In genomic region chr2:112048887-112049286, GRCh38 we compare ENCODE assay signal across 8 cellular contexts. TPM values are rescaled to one million over a fixed set of nuclear protein-coding genes. Genes with fewer than 3 reads are reported as not detected.
DNase-seq lines count a peak whose midpoint lies in the region; ATAC-seq, FAIRE-seq and TF ChIP-seq lines count a peak whose summit lies in the region.

No MANE protein-coding gene starts in this region.

- H3K27ac ChIP-seq in ovary: no peak overlapping the region

- no peaks in the 10 kb centered on the region for H3K9me3 ChIP-seq in ovary

- TF ChIP-seq POLR2A in ovary (IDR thresholded peaks at IDR 0.05): no peak

- H3K27me3 ChIP-seq in ovary: no peaks in the 10 kb centered on the region

- intact Hi-C loops in ovary (cut with DNase I): loop anchor here (2.0 to 5.0 kb wide), 3 partner anchors 152 to 162 kb away; partner anchors contain the start of gene MERTK (in 2 of the 4)

- FAIRE-seq in TTC549 (lab: Jason Lieb, UNC): peak; percentile 97

- ATAC-seq in HG02938 (IDR thresholded peaks at IDR 0.05; ENCODE audit: unreplicated experiment): no peak

- 8 to 19% (median 19%) methylated on average over 3 of the region's 3 CpGs for WGBS in ovary, 3 donors

- no peaks in the 10 kb centered on the region for H3K36me3 ChIP-seq in ovary

- peaks cover 2% of the 10 kb centered on the region for H3K4me1 ChIP-seq in ovary (ENCODE audit: insufficient read depth)

- DNase-seq in AG10803 (ENCODE audit: low read depth): peak; percentile 61
- peak; percentile 78 for DNase-seq in NCI-H1694 (lab: John Stamatoyannopoulos, UW)
- peak; percentile 38 to 81 for DNase-seq in foreskin fibroblast
- peak in 1 of 5 donors; percentile 45 for DNase-seq in ovary
- no peak for DNase-seq in GM19240 (ENCODE audit: insufficient read length, low spot score)

- no peak overlapping the region for H3K4me3 ChIP-seq in AG10803 (ENCODE audit: low read length)
- no peak overlapping the region for H3K4me3 ChIP-seq in foreskin fibroblast (ENCODE audit: low read depth in 1 of 2, low read length in 2 of 2)
- no peak overlapping the region for H3K4me3 ChIP-seq in ovary

- TF ChIP-seq CTCF in AG10803 (conservative IDR thresholded peaks at IDR 0.05; ENCODE audit: low read length): peak; percentile 89
- peak; percentile 61 for TF ChIP-seq CTCF in GM12873 (IDR thresholded peaks at IDR 0.05; ENCODE audit: insufficient read depth, low read depth, low read length, missing control alignments)
- TF ChIP-seq CTCF in foreskin fibroblast (IDR thresholded peaks at IDR 0.05; ENCODE audit: low read depth, low read length): peak; percentile 76
- peak; percentile 78 to 84 (median 80) for TF ChIP-seq CTCF in ovary (IDR thresholded peaks at IDR 0.05)

- no peak for TF ChIP-seq EP300 in ovary (IDR thresholded peaks at IDR 0.05)

RNA-seq across cellular contexts. Expression of gene TMEM87B, which starts 6.2 kb away (rescaled TPM):
- total RNA-seq in ovary: 10 to 100 TPM; 11.0 to 23.8 (median 13.2) TPM
- polyA plus RNA-seq in ovary: 10 to 100 TPM in 1 of 2 donors, 1 to 10 TPM in 1; 7.1 to 18.4 TPM
